ENCODE assay signal across 9 cellular contexts in genomic region chr15:90603893-90604292, GRCh38.
DNase-seq lines count a peak whose midpoint lies in the region; ATAC-seq and TF ChIP-seq lines count a peak whose summit lies in the region.
"Had no signal": no experiment of that assay in that cellular context is flagged by ENCODE, and none has a peak within 500 bp of the region (broad histone marks: within the 10 kb centered on the region; RNA-seq: fewer than 3 reads in every experiment).

No MANE protein-coding gene starts in this region.

- H3K79me2 ChIP-seq in fibroblast of lung (ENCODE audit: control insufficient read depth, insufficient read depth, low read length): no peaks in the 10 kb centered on the region

- H3K36me3 ChIP-seq in cardiac muscle cell: no peaks in the 10 kb centered on the region
- H3K36me3 ChIP-seq in right atrium auricular region: peaks cover 17% of the 10 kb centered on the region
- no peaks in the 10 kb centered on the region for H3K36me3 ChIP-seq in fibroblast of lung (ENCODE audit: control insufficient read depth, insufficient read depth, low read length)

- H3K27me3 ChIP-seq in cardiac muscle cell (no peaks in the 10 kb centered on the region), right atrium auricular region (no peaks in the 10 kb centered on the region), fibroblast of lung (ENCODE audit: control insufficient read depth, insufficient read depth, low read length) (no peaks in the 10 kb centered on the region)

- no peak overlapping the region for H3K9ac ChIP-seq in fibroblast of lung (ENCODE audit: insufficient read depth, low read length)

- H4K20me1 ChIP-seq in fibroblast of lung (ENCODE audit: control insufficient read depth, extremely low read depth, insufficient read depth, low read length): no peaks in the 10 kb centered on the region

- no peak overlapping the region for H3K27ac ChIP-seq in cardiac muscle cell
- H3K27ac ChIP-seq in right atrium auricular region: no peak overlapping the region
- H3K27ac ChIP-seq in fibroblast of lung (ENCODE audit: insufficient read depth, low read length): no peak overlapping the region
- H3K27ac ChIP-seq: skin epidermis had no signal

- no peak overlapping the region for H2AFZ ChIP-seq in fibroblast of lung (ENCODE audit: low read length)

- DNase-seq in cardiac muscle cell (ENCODE audit: low read depth in 1 of 2, low spot score in 1 of 2): peak in 1 of 2 donors; percentile 46
- DNase-seq in right atrium auricular region (ENCODE audit: low spot score): no peak
- peak; percentile 59 for DNase-seq in activated CD4-positive, alpha-beta T cell treated with anti-CD3 and anti-CD28 coated beads, Interleukin-2, amount 50 U/mL, for 1 hour
- peak in 1 of 2 donors; percentile 37 for DNase-seq in fibroblast of lung (ENCODE audit: low read depth in 2 of 2)
- DNase-seq in stimulated activated CD8-positive, alpha-beta memory T cell treated with anti-CD3 and anti-CD28 coated beads, Interleukin-15, amount 100 ng/mL, for 1 hour (ENCODE audit: low read depth): peak; percentile 25
- no peak for DNase-seq in epidermal melanocyte (ENCODE audit: insufficient read length, low spot score)

- peak; percentile 59 for TF ChIP-seq CTCF in cardiac muscle cell (IDR thresholded peaks at IDR 0.05; ENCODE audit: low read depth, low read length)
- TF ChIP-seq CTCF in right atrium auricular region (IDR thresholded peaks at IDR 0.05): peak in 1 of 2 donors; percentile 54
- peak; percentile 21 to 58 for TF ChIP-seq CTCF in fibroblast of lung (conservative IDR thresholded peaks at IDR 0.05 in 1 of 2, IDR thresholded peaks at IDR 0.05 in 1 of 2; ENCODE audit: low read depth in 1 of 2, low read length in 2 of 2)

- H3K9me3 ChIP-seq in cardiac muscle cell (ENCODE audit: low read depth): no peaks in the 10 kb centered on the region
- no peaks in the 10 kb centered on the region for H3K9me3 ChIP-seq in right atrium auricular region
- H3K9me3 ChIP-seq in fibroblast of lung (ENCODE audit: control insufficient read depth, insufficient read depth, low read depth, low read length): no peaks in the 10 kb centered on the region

- no peak overlapping the region for H3K4me2 ChIP-seq in fibroblast of lung (ENCODE audit: extremely low read depth, insufficient read depth, low read length)

- ATAC-seq in HG03025 (IDR thresholded peaks at IDR 0.05; ENCODE audit: low FRiP score, unreplicated experiment) (no peak), GM21423 (IDR thresholded peaks at IDR 0.05; ENCODE audit: unreplicated experiment) (no peak)

- H3K4me1 ChIP-seq in cardiac muscle cell (ENCODE audit: low read depth) (no peaks in the 10 kb centered on the region), right atrium auricular region (peaks cover 0 to 12% of the 10 kb centered on the region in 2 donors), fibroblast of lung (ENCODE audit: control insufficient read depth, extremely low read depth, insufficient read depth, low read length) (no peaks in the 10 kb centered on the region)

- no peak overlapping the region for H3K4me3 ChIP-seq in cardiac muscle cell
- H3K4me3 ChIP-seq in right atrium auricular region: no peak overlapping the region
- H3K4me3 ChIP-seq in fibroblast of lung (replicated peaks in 1 of 4; ENCODE audit: control extremely low read depth in 1 of 4, insufficient read depth in 1 of 4, low read depth in 3 of 4, low read length in 4 of 4): no peak overlapping the region
- H3K4me3 ChIP-seq: skin epidermis had no signal

Comparison
In these comparisons a context has a peak if more than half of its experiments do, and no peak if none do; other contexts are left out.
1. DNase-seq: peak in activated CD4-positive, alpha-beta T cell treated with anti-CD3 and anti-CD28 coated beads, Interleukin-2, amount 50 U/mL, for 1 hour (single experiment) and stimulated activated CD8-positive, alpha-beta memory T cell treated with anti-CD3 and anti-CD28 coated beads, Interleukin-15, amount 100 ng/mL, for 1 hour (single experiment); none in right atrium auricular region (single experiment) and epidermal melanocyte (single experiment).